21 cellular contexts compared by ENCODE assay signal in the genomic region with DNA sequence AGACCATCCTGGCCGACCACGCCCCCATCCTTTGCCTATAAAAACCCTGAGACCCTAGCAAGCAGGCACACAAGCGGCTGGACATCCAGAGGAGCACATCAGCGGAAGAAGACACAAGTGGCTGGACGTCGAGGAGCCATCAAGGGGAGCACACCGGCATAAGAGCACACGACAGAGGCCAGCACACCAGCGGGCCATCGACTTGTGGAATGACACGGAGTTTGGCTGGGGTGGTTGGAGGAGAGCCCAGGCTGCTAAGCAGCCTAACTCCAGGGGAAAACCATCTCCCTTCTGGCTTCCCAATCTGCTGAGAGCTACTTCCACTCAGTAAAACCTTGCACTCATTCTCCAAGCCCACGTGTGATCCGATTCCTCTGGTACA.
"Had no signal": no experiment of that assay in that cellular context is flagged by ENCODE, and none has a peak within 500 bp of the region (broad histone marks: within the 10 kb centered on the region; RNA-seq: fewer than 3 reads in every experiment).

No MANE protein-coding gene starts in this region.

- H3K27me3 ChIP-seq: adrenal gland, hepatocyte, pancreas, right lobe of liver, tibial nerve had no signal

- H3K4me1 ChIP-seq: adrenal gland, right lobe of liver, tibial nerve had no signal

- H3K4me3 ChIP-seq: adrenal gland, hepatocyte, pancreas, right lobe of liver, skin epidermis, tibial nerve had no signal

- H3K36me3 ChIP-seq: adrenal gland, pancreas, right lobe of liver, tibial nerve had no signal

- H2AFZ ChIP-seq: hepatocyte had no signal

- H3K9me3 ChIP-seq: adrenal gland, pancreas, right lobe of liver, tibial nerve had no signal

- H3K4me2 ChIP-seq: hepatocyte had no signal

- DNase-seq: activated B cell treated with CpG ODN at 0.5 μM for 24 hours; activated CD4-positive, alpha-beta T cell treated with anti-CD3 and anti-CD28 coated beads, Interleukin-2, amount 50 U/mL, for 48 hours; activated CD8-positive, alpha-beta memory T cell treated with anti-CD3 and anti-CD28 coated beads, Interleukin-2, amount 50 U/mL, for 48 hours; activated naive CD4-positive, alpha-beta T cell; activated T-cell treated with anti-CD3 and anti-CD28 coated beads, Interleukin-2, amount 50 U/mL, for 4 hours; cerebellar nuclear complex; effector CD8-positive, alpha-beta T cell; foreskin melanocyte; immature natural killer cell; pancreas; stimulated activated CD4-positive, alpha-beta T cell treated with anti-CD3 and anti-CD28 coated beads, Interleukin-1b, Interleukin-23, amount 100 ng/mL, for 48 hours had no signal

- H3K27ac ChIP-seq: adrenal gland, hepatocyte, pancreas, right lobe of liver, skin epidermis, tibial nerve had no signal

- FAIRE-seq: astrocyte, pancreas, urothelium cell line had no signal

- ATAC-seq: activated CD4-positive, alpha-beta T cell treated with anti-CD3 and anti-CD28 coated beads for 36 hours; activated T-cell treated with anti-CD3 and anti-CD28 coated beads, Interleukin-2, amount 50 U/mL, for 4 hours; natural killer cell treated with Interleukin-12 subunit alpha and Interleukin-12 subunit beta and Interleukin-15 and Interleukin-18, amount 100 ng/mL, for 72 hours; pancreas; T-cell had no signal

- H3K79me2 ChIP-seq: hepatocyte had no signal
